ENCODE assay signal across 19 cellular contexts in genomic region chr12:110344657-110345056, GRCh38. TPM values are rescaled to one million over a fixed set of nuclear protein-coding genes. Genes with fewer than 3 reads are reported as not detected.
DNase-seq lines count a peak whose midpoint lies in the region; ATAC-seq and TF ChIP-seq lines count a peak whose summit lies in the region.
"Had no signal": no experiment of that assay in that cellular context is flagged by ENCODE, and none has a peak within 500 bp of the region (broad histone marks: within the 10 kb centered on the region; RNA-seq: fewer than 3 reads in every experiment).

No MANE protein-coding gene starts in this region.

- H3K4me2 ChIP-seq in GM23248 (ENCODE audit: unreplicated experiment): no peak overlapping the region

- H3K4me3 Mint-ChIP-seq in activated naive CD8-positive, alpha-beta T cell treated with anti-CD3 and anti-CD28 coated beads for 36 hours: no peak overlapping the region
- no peak overlapping the region for H3K4me3 Mint-ChIP-seq in nephron progenitor cell
- no peak overlapping the region for H3K4me3 Mint-ChIP-seq in CD8-positive, alpha-beta memory T cell
- H3K4me3 Mint-ChIP-seq: naive thymus-derived CD4-positive, alpha-beta T cell; T-helper 2 cell treated with Interferon-gamma antibody and Interleukin-4, amounts not matched to agents 5 μg/mL and 100 μg/mL, for 36 hours had no signal

- H2AFZ ChIP-seq in GM23248: no peak overlapping the region

- no peaks in the 10 kb centered on the region for H3K9me2 ChIP-seq in GM23248 (ENCODE audit: insufficient read depth)

- H3K27me3 Mint-ChIP-seq in activated naive CD8-positive, alpha-beta T cell treated with anti-CD3 and anti-CD28 coated beads for 36 hours: no peaks in the 10 kb centered on the region
- H3K27me3 Mint-ChIP-seq in nephron progenitor cell (ENCODE audit: low read depth, poor library complexity): no peaks in the 10 kb centered on the region
- H3K27me3 Mint-ChIP-seq in CD8-positive, alpha-beta memory T cell: no peaks in the 10 kb centered on the region
- H3K27me3 Mint-ChIP-seq: naive thymus-derived CD4-positive, alpha-beta T cell had no signal

- H3K4me3 ChIP-seq in vagina (no peak overlapping the region), GM23248 (no peak overlapping the region), tibial artery (no peak overlapping the region)
- H3K4me3 ChIP-seq in CD8-positive, alpha-beta memory T cell (ENCODE audit: low read length): no peak overlapping the region
- H3K4me3 ChIP-seq: uterus had no signal

- in situ Hi-C loops in GM23248 (cut with MboI): no loop called here

- TF ChIP-seq POLR2A in vagina (IDR thresholded peaks at IDR 0.05): no peak

- H3K27ac Mint-ChIP-seq in activated naive CD8-positive, alpha-beta T cell treated with anti-CD3 and anti-CD28 coated beads for 36 hours: peak overlapping the region; percentile 29
- H3K27ac Mint-ChIP-seq in nephron progenitor cell: peak overlapping the region; percentile 83
- H3K27ac Mint-ChIP-seq in CD8-positive, alpha-beta memory T cell: peak overlapping the region in 1 of 8 donors; percentile 63

- no peaks in the 10 kb centered on the region for H3K9me3 ChIP-seq in vagina
- H3K9me3 ChIP-seq in CD8-positive, alpha-beta memory T cell (ENCODE audit: low read length): no peaks in the 10 kb centered on the region
- H3K9me3 ChIP-seq in GM23248 (ENCODE audit: low read depth): no peaks in the 10 kb centered on the region
- H3K9me3 ChIP-seq in tibial artery: no peaks in the 10 kb centered on the region
- H3K9me3 ChIP-seq: uterus had no signal

- H3K27ac ChIP-seq in vagina: peak overlapping the region; percentile 14
- H3K27ac ChIP-seq in CD8-positive, alpha-beta memory T cell (ENCODE audit: low read depth, low read length): no peak overlapping the region
- H3K27ac ChIP-seq in GM23248: no peak overlapping the region
- no peak overlapping the region for H3K27ac ChIP-seq in tibial artery
- H3K27ac ChIP-seq: HL-60, uterus had no signal

- H3K4me1 ChIP-seq in vagina: peaks cover 31% of the 10 kb centered on the region
- H3K4me1 ChIP-seq in CD8-positive, alpha-beta memory T cell (ENCODE audit: insufficient read depth, low read length): peaks cover 9% of the 10 kb centered on the region
- H3K4me1 ChIP-seq in GM23248 (ENCODE audit: insufficient read depth): peaks cover 3% of the 10 kb centered on the region; the same call in 1 of the 2 replicates
- H3K4me1 ChIP-seq in tibial artery: no peaks in the 10 kb centered on the region
- H3K4me1 ChIP-seq: uterus had no signal

- POLR2A ChIA-PET in CD8-positive, alpha-beta memory T cell (lab: Charles Lee): no interaction called here

- 93% methylated on average over 11 of the region's 11 CpGs for WGBS in GM23248 (ENCODE audit: low coverage in 1 of 2, low lambda C conversion rate in 2 of 2, missing lambda C conversion rate in 2 of 2), 2 experiments

- H3K36me3 ChIP-seq in vagina (peaks cover 0 to 97% of the 10 kb centered on the region in 2 donors), GM23248 (ENCODE audit: low read depth) (peaks cover 99% of the 10 kb centered on the region), tibial artery (peaks cover 99 to 100% (median 100%) of the 10 kb centered on the region in 3 donors)
- peaks cover 64% of the 10 kb centered on the region for H3K36me3 ChIP-seq in CD8-positive, alpha-beta memory T cell (ENCODE audit: insufficient read depth, low read length)
- H3K36me3 ChIP-seq: uterus had no signal

- H4K20me1 ChIP-seq in GM23248 (ENCODE audit: insufficient read depth): no peaks in the 10 kb centered on the region

- CTCF ChIA-PET in CD8-positive, alpha-beta memory T cell (lab: Charles Lee): no interaction called here

- no peaks in the 10 kb centered on the region for H3K9me3 Mint-ChIP-seq in activated naive CD8-positive, alpha-beta T cell treated with anti-CD3 and anti-CD28 coated beads for 36 hours
- no peaks in the 10 kb centered on the region for H3K9me3 Mint-ChIP-seq in nephron progenitor cell
- H3K9me3 Mint-ChIP-seq in CD8-positive, alpha-beta memory T cell: no peaks in the 10 kb centered on the region
- H3K9me3 Mint-ChIP-seq: naive thymus-derived CD4-positive, alpha-beta T cell; T-helper 2 cell treated with Interferon-gamma antibody and Interleukin-4, amounts not matched to agents 5 μg/mL and 100 μg/mL, for 36 hours had no signal

- H3K27me3 ChIP-seq in vagina (no peaks in the 10 kb centered on the region), GM23248 (replicated peaks; ENCODE audit: insufficient read depth) (no peaks in the 10 kb centered on the region), tibial artery (no peaks in the 10 kb centered on the region)
- no peaks in the 10 kb centered on the region for H3K27me3 ChIP-seq in CD8-positive, alpha-beta memory T cell (ENCODE audit: insufficient read depth, low read length, poor library complexity, severe bottlenecking)
- H3K27me3 ChIP-seq: uterus had no signal

- H3K79me2 ChIP-seq in GM23248 (ENCODE audit: insufficient read depth): peaks cover 74% of the 10 kb centered on the region

- H3K4me1 Mint-ChIP-seq in activated naive CD8-positive, alpha-beta T cell treated with anti-CD3 and anti-CD28 coated beads for 36 hours: peaks cover 16% of the 10 kb centered on the region
- peaks cover 6% of the 10 kb centered on the region for H3K4me1 Mint-ChIP-seq in nephron progenitor cell
- peaks cover 5 to 7% (median 6%) of the 10 kb centered on the region in 3 donors for H3K4me1 Mint-ChIP-seq in CD8-positive, alpha-beta memory T cell

- intact Hi-C loops in left ventricle myocardium superior (cut with micrococcal nuclease) (no loop called here), cardiac septum (cut with DNase I) (no loop called here), vagina (cut with DNase I) (no loop called here), tibial artery (cut with DNase I; ENCODE audit: low total_unique reads) (no loop called here)

- DNase-seq in left ventricle myocardium superior (no peak), cardiac septum (ENCODE audit: low spot score) (no peak), nephron progenitor cell (no peak), vagina (ENCODE audit: extremely low spot score in 2 of 2) (peak in 1 of 2 donors; percentile 81), GM23248 (no peak), tibial artery (no peak)
- no peak for DNase-seq in activated naive CD8-positive, alpha-beta T cell treated with anti-CD3 and anti-CD28 coated beads for 36 hours
- no peak for DNase-seq in CD8-positive, alpha-beta memory T cell
- DNase-seq: activated CD4-positive, CD25-positive, alpha-beta regulatory T cell treated with anti-CD3 and anti-CD28 coated beads, Interleukin-2, amount 50 U/mL, for 72 hours; activated naive CD4-positive, alpha-beta T cell treated with Interleukin-2 at 50 U/mL for 16 hours; erythroblast; GF-D8; naive thymus-derived CD4-positive, alpha-beta T cell; NCI-H2081; NCI-H524 treated with DMSO at 0.1 percent for 48 hours; stimulated activated CD4-positive, alpha-beta T cell treated with anti-CD3 and anti-CD28 coated beads, Interleukin-12 subunit alpha, Interleukin-12 subunit beta, amount 100 ng/mL, for 4 hours; uterus had no signal

- no peak overlapping the region for H3K9ac ChIP-seq in GM23248

- H3K36me3 Mint-ChIP-seq in activated naive CD8-positive, alpha-beta T cell treated with anti-CD3 and anti-CD28 coated beads for 36 hours: peaks cover 38% of the 10 kb centered on the region
- peaks cover 81% of the 10 kb centered on the region for H3K36me3 Mint-ChIP-seq in nephron progenitor cell (ENCODE audit: low read depth)
- peaks cover 34 to 92% (median 42%) of the 10 kb centered on the region in 3 donors for H3K36me3 Mint-ChIP-seq in CD8-positive, alpha-beta memory T cell

- ATAC-seq in left ventricle myocardium superior: peak; percentile 2
- ATAC-seq: naive thymus-derived CD4-positive, alpha-beta T cell had no signal

- no peak for TF ChIP-seq CTCF in nephron progenitor cell (IDR thresholded peaks at IDR 0.05)
- TF ChIP-seq CTCF in vagina (IDR thresholded peaks at IDR 0.05): no peak
- no peak for TF ChIP-seq CTCF in tibial artery (IDR thresholded peaks at IDR 0.05)

- peaks cover 72% of the 10 kb centered on the region for H3F3A ChIP-seq in GM23248 (ENCODE audit: insufficient read depth)

RNA-seq across cellular contexts. Expression of gene ANAPC7, which starts 58.9 kb away (rescaled TPM):
- total RNA-seq in left ventricle myocardium superior (31.8 TPM), cardiac septum (35.3 TPM), vagina (57.9 TPM)
- 10 to 100 TPM; 66.6 to 67.5 TPM for total RNA-seq in activated naive CD8-positive, alpha-beta T cell treated with anti-CD3 and anti-CD28 coated beads for 36 hours
- 10 to 100 TPM; 66.7 to 67.1 TPM for total RNA-seq in CD8-positive, alpha-beta memory T cell
- 26.9 TPM for polyA plus RNA-seq in CD8-positive, alpha-beta memory T cell
- 46.5 and 50.2 TPM in 2 replicates for total RNA-seq in GM23248 (2014; rRNA removed; shearing (Covaris generic))
- polyA plus RNA-seq in GM23248 (2016; fragmentation: Nextera tagmentation; extraction: Ambion mirVana): 35.5 and 38.7 TPM in 2 replicates
